Comparison of ENCODE assay signal across 2 cellular contexts in genomic region chr2:208265371-208265806, GRCh38.
TF ChIP-seq lines count a peak whose summit lies in the region.

No MANE protein-coding gene starts in this region.

TF ChIP-seq in Ishikawa, 13 proteins besides CTCF, POLR2A, EP300 and RAD21 (continued from another document):
- TF ChIP-seq REST (IDR thresholded peaks at IDR 0.05; ENCODE audit: low read depth) (no peak), TEAD4 (IDR thresholded peaks at IDR 0.05) (no peak), USF1 (IDR thresholded peaks at IDR 0.05) (no peak), YY1 (IDR thresholded peaks at IDR 0.05; ENCODE audit: low read depth) (no peak)

TF ChIP-seq in WTC11, 78 proteins besides CTCF, POLR2A, EP300 and RAD21 (continued from another document):
- TF ChIP-seq ZNF512 (CRISPR knock-in tag; IDR thresholded peaks at IDR 0.05; ENCODE audit: borderline replicate concordance) (no peak), RORB (CRISPR knock-in tag; IDR thresholded peaks at IDR 0.05) (no peak), TP53 (CRISPR knock-in tag; IDR thresholded peaks at IDR 0.05) (no peak), SP1 (CRISPR knock-in tag; conservative IDR thresholded peaks at IDR 0.05) (no peak), GRHL2 (CRISPR knock-in tag; IDR thresholded peaks at IDR 0.05; ENCODE audit: insufficient replicate concordance, severe bottlenecking) (no peak)
TF ChIP-seq in WTC11: peak in this region for 0.
